Comparison of ENCODE assay signal across 13 cellular contexts in genomic region chr12:38386238-38386985, GRCh38.
DNase-seq lines count a peak whose midpoint lies in the region; ATAC-seq and TF ChIP-seq lines count a peak whose summit lies in the region.
"Had no signal": no experiment of that assay in that cellular context is flagged by ENCODE, and none has a peak within 500 bp of the region (broad histone marks: within the 10 kb centered on the region; RNA-seq: fewer than 3 reads in every experiment).

No MANE protein-coding gene starts in this region.

- H3K4me3 Mint-ChIP-seq in CD14-positive monocyte (peak overlapping the region; percentile 58 to 89), T-cell (no peak overlapping the region)
- H3K4me3 Mint-ChIP-seq: natural killer cell treated with Interleukin-12 subunit alpha and Interleukin-12 subunit beta and Interleukin-15 and Interleukin-18, amount 100 ng/mL, for 72 hours had no signal

- H3K36me3 Mint-ChIP-seq in CD14-positive monocyte (no peaks in the 10 kb centered on the region), T-cell (no peaks in the 10 kb centered on the region)

- H3K27me3 Mint-ChIP-seq in CD14-positive monocyte (ENCODE audit: low read depth in 3 of 3) (peaks cover 0 to 3% (median 0%) of the 10 kb centered on the region in 3 donors), T-cell (no peaks in the 10 kb centered on the region)
- H3K27me3 Mint-ChIP-seq: natural killer cell treated with Interleukin-12 subunit alpha and Interleukin-12 subunit beta and Interleukin-15 and Interleukin-18, amount 100 ng/mL, for 72 hours had no signal

- CTCF ChIA-PET in T-cell (lab: Charles Lee) = no interaction called here

- H3K9me3 Mint-ChIP-seq in CD14-positive monocyte = peaks cover 3 to 17% (median 6%) of the 10 kb centered on the region in 7 donors
- H3K9me3 Mint-ChIP-seq in T-cell = peaks cover 13 to 14% (median 14%) of the 10 kb centered on the region in 3 donors

- H3K27ac ChIP-seq in lower lobe of right lung = no peak overlapping the region
- H3K27ac ChIP-seq: gastroesophageal sphincter had no signal

- no peaks in the 10 kb centered on the region for H3K27me3 ChIP-seq in lower lobe of right lung (ENCODE audit: low read depth)
- H3K27me3 ChIP-seq: gastroesophageal sphincter had no signal

- POLR2A ChIA-PET in T-cell (lab: Charles Lee) = no interaction called here

- H3K36me3 ChIP-seq in lower lobe of right lung = no peaks in the 10 kb centered on the region
- H3K36me3 ChIP-seq: gastroesophageal sphincter had no signal

- ATAC-seq in GM21390 (IDR thresholded peaks at IDR 0.05; ENCODE audit: unreplicated experiment) (peak; percentile 70), HG03439 (IDR thresholded peaks at IDR 0.05; ENCODE audit: unreplicated experiment) (peak; percentile 60), lower lobe of right lung (no peak), T-cell (replicated peaks in 1 of 4) (no peak)
- ATAC-seq: gastroesophageal sphincter; natural killer cell treated with Interleukin-12 subunit alpha and Interleukin-12 subunit beta and Interleukin-15 and Interleukin-18, amount 100 ng/mL, for 72 hours had no signal

- H3K9me3 ChIP-seq in lower lobe of right lung = no peaks in the 10 kb centered on the region
- H3K9me3 ChIP-seq: gastroesophageal sphincter had no signal

- H3K4me1 ChIP-seq in lower lobe of right lung = no peaks in the 10 kb centered on the region
- H3K4me1 ChIP-seq: gastroesophageal sphincter had no signal

- H3K27ac Mint-ChIP-seq in CD14-positive monocyte (peak overlapping the region; percentile 86 to 96 (median 94)), T-cell (no peak overlapping the region)
- H3K27ac Mint-ChIP-seq: natural killer cell treated with Interleukin-12 subunit alpha and Interleukin-12 subunit beta and Interleukin-15 and Interleukin-18, amount 100 ng/mL, for 72 hours had no signal

- intact Hi-C loops in CD14-positive monocyte (cut with micrococcal nuclease) = no loop called here
- intact Hi-C loops in lower lobe of right lung (cut with DNase I) = no loop called here

- no peak for DNase-seq in CD14-positive monocyte (ENCODE audit: low spot score)
- DNase-seq in RPMI7951 (ENCODE audit: low read depth) = peak; percentile 3
- DNase-seq in lower lobe of right lung = no peak
- DNase-seq in T-cell = no peak
- no peak for DNase-seq in NCI-H446 treated with DMSO at 0.1 percent for 48 hours (lab: John Stamatoyannopoulos, UW)
- no peak for DNase-seq in activated naive CD4-positive, alpha-beta T cell treated with Interleukin-2 at 50 U/mL for 16 hours
- DNase-seq: HCEC 1CT, NCI-H146, T-helper 2 cell had no signal

- H3K4me3 ChIP-seq in lower lobe of right lung = no peak overlapping the region
- H3K4me3 ChIP-seq: gastroesophageal sphincter had no signal

- H3K4me1 Mint-ChIP-seq in CD14-positive monocyte = peaks cover 25% of the 10 kb centered on the region
- no peaks in the 10 kb centered on the region for H3K4me1 Mint-ChIP-seq in T-cell

- TF ChIP-seq CTCF in CD14-positive monocyte (IDR thresholded peaks at IDR 0.05) (no peak), lower lobe of right lung (IDR thresholded peaks at IDR 0.05) (no peak)

Comparison
In these comparisons a context has a peak if more than half of its experiments do, and no peak if none do; other contexts are left out.
1. H3K27ac Mint-ChIP-seq: peak in CD14-positive monocyte (7 of 7); none in T-cell (0 of 2).
2. H3K4me3 Mint-ChIP-seq: peak in CD14-positive monocyte (2 of 2); none in T-cell (0 of 3).
3. ATAC-seq: peak in GM21390 (single experiment) and HG03439 (single experiment); none in lower lobe of right lung (0 of 2) and T-cell (0 of 4).